9 cellular contexts compared by ENCODE assay signal in the genomic region with DNA sequence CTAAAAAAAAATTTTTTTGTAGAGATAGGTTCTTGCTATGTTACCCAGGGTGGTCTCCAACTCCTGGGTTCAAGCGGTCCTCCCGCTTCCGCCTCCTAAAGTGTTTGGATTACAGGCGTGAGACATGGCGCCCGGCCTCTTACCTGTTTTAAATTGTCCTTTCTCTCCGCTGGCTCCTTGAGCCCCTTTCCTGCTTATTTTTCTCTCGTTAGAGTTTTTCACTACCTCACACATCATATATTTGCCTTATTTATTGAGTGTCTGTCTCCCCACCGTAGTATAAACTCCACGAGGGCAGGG. TPM values are rescaled to one million over a fixed set of nuclear protein-coding genes. Genes with fewer than 3 reads are reported as not detected.
DNase-seq lines count a peak whose midpoint lies in the region; ATAC-seq and TF ChIP-seq lines count a peak whose summit lies in the region.
"Had no signal": no experiment of that assay in that cellular context is flagged by ENCODE, and none has a peak within 500 bp of the region (broad histone marks: within the 10 kb centered on the region; RNA-seq: fewer than 3 reads in every experiment).

No MANE protein-coding gene starts in this region.

- H3K9ac ChIP-seq in iPS-18a (ENCODE audit: low read length) = no peak overlapping the region

- 22 to 32% (median 27%) methylated on average over 10 of the region's 10 CpGs for WGBS in spleen, 5 donors

- no peak for TF ChIP-seq CTCF in spleen (IDR thresholded peaks at IDR 0.05 in 8 of 11, conservative IDR thresholded peaks at IDR 0.05 in 3 of 11)

- POLR2A ChIA-PET in HEK293T (lab: Yijun Ruan, JAX) = interaction anchor here (1.4 kb wide), 1 partner anchor 11 kb away, joined by 4 read pairs; no protein-coding TSS in a partner anchor

- peaks cover 6% of the 10 kb centered on the region for H3K4me1 ChIP-seq in iPS-18a (ENCODE audit: control insufficient read depth, low read depth, low read length)
- peaks cover 5 to 31% (median 20%) of the 10 kb centered on the region in 6 donors for H3K4me1 ChIP-seq in spleen

- peak overlapping the region; percentile 85 for H3K4me3 Mint-ChIP-seq in activated T-helper 1 cell treated with anti-CD3 and anti-CD28 coated beads, Interleukin-12 subunit alpha, Interleukin-12 subunit beta, Interleukin-2, Interleukin-4 antibody, amounts not matched to agents 30 ng/mL and 10 ng/mL and 1 ng/mL, durations not matched to agents 14 hours and 24 hours and 36 hours

- H3K9me3 Mint-ChIP-seq in activated T-helper 1 cell treated with anti-CD3 and anti-CD28 coated beads, Interleukin-12 subunit alpha, Interleukin-12 subunit beta, Interleukin-2, Interleukin-4 antibody, amounts not matched to agents 30 ng/mL and 10 ng/mL and 1 ng/mL, durations not matched to agents 14 hours and 24 hours and 36 hours = no peaks in the 10 kb centered on the region

- H3K36me3 Mint-ChIP-seq in activated T-helper 1 cell treated with anti-CD3 and anti-CD28 coated beads, Interleukin-12 subunit alpha, Interleukin-12 subunit beta, Interleukin-2, Interleukin-4 antibody, amounts not matched to agents 30 ng/mL and 10 ng/mL and 1 ng/mL, durations not matched to agents 14 hours and 24 hours and 36 hours (ENCODE audit: low read depth) = no peaks in the 10 kb centered on the region

- H3K27me3 ChIP-seq in iPS-18a (ENCODE audit: control insufficient read depth, insufficient read depth, low read length) (peaks cover 3% of the 10 kb centered on the region), spleen (replicated peaks in 1 of 7) (peaks cover 0 to 82% (median 19%) of the 10 kb centered on the region in 7 donors)

- DNase-seq in DMS53 (lab: John Stamatoyannopoulos, UW) (peak; percentile 85), DMS53 treated with DMSO at 0.1 percent for 48 hours (lab: John Stamatoyannopoulos, UW; ENCODE audit: unreplicated experiment) (no peak), spleen (no peak), HEK293T (ENCODE audit: extremely low spot score) (no peak)
- no peak for DNase-seq in activated T-helper 1 cell treated with anti-CD3 and anti-CD28 coated beads, Interleukin-12 subunit alpha, Interleukin-12 subunit beta, Interleukin-2, Interleukin-4 antibody, amounts not matched to agents 30 ng/mL and 10 ng/mL and 1 ng/mL, durations not matched to agents 14 hours and 24 hours and 36 hours (ENCODE audit: low spot score)

- peaks cover 21% of the 10 kb centered on the region for H3K27me3 Mint-ChIP-seq in activated T-helper 1 cell treated with anti-CD3 and anti-CD28 coated beads, Interleukin-12 subunit alpha, Interleukin-12 subunit beta, Interleukin-2, Interleukin-4 antibody, amounts not matched to agents 30 ng/mL and 10 ng/mL and 1 ng/mL, durations not matched to agents 14 hours and 24 hours and 36 hours (ENCODE audit: insufficient read depth)

- H3K4me3 ChIP-seq in iPS-18a (ENCODE audit: low read length) = peak overlapping the region; percentile 69
- peak overlapping the region in 7 of 8 donors; percentile 6 to 67 (median 42) for H3K4me3 ChIP-seq in spleen

- H3K27ac Mint-ChIP-seq in activated T-helper 1 cell treated with anti-CD3 and anti-CD28 coated beads, Interleukin-12 subunit alpha, Interleukin-12 subunit beta, Interleukin-2, Interleukin-4 antibody, amounts not matched to agents 30 ng/mL and 10 ng/mL and 1 ng/mL, durations not matched to agents 14 hours and 24 hours and 36 hours = peak overlapping the region; percentile 26

- H3K4me1 Mint-ChIP-seq in activated T-helper 1 cell treated with anti-CD3 and anti-CD28 coated beads, Interleukin-12 subunit alpha, Interleukin-12 subunit beta, Interleukin-2, Interleukin-4 antibody, amounts not matched to agents 30 ng/mL and 10 ng/mL and 1 ng/mL, durations not matched to agents 14 hours and 24 hours and 36 hours (ENCODE audit: low read depth) = peaks cover 22% of the 10 kb centered on the region

- CTCF ChIA-PET in HEK293T (lab: Yijun Ruan, JAX) = interaction anchor here (0.6 to 1.0 kb wide), 2 partner anchors 74 to 210 kb away, joined by 3 read pairs; no protein-coding TSS in a partner anchor

- intact Hi-C loops in activated T-helper 1 cell treated with anti-CD3 and anti-CD28 coated beads, Interleukin-12 subunit alpha, Interleukin-12 subunit beta, Interleukin-2, Interleukin-4 antibody, amounts not matched to agents 30 ng/mL and 10 ng/mL and 1 ng/mL, durations not matched to agents 14 hours and 24 hours and 36 hours (cut with micrococcal nuclease) = loop anchor here (5.0 to 10.0 kb wide), 2 partner anchors 340 to 453 kb away; no protein-coding TSS in a partner anchor
- intact Hi-C loops in spleen (cut with DNase I; ENCODE audit: low total_unique reads) = no loop called here

- H3K36me3 ChIP-seq in iPS-18a (ENCODE audit: control insufficient read depth, low read depth, low read length) = no peaks in the 10 kb centered on the region
- no peaks in the 10 kb centered on the region for H3K36me3 ChIP-seq in spleen

- TF ChIP-seq POLR2A in spleen (IDR thresholded peaks at IDR 0.05) = no peak

- H3K9me3 ChIP-seq in iPS-18a (ENCODE audit: control insufficient read depth, low read depth, low read length) = no peaks in the 10 kb centered on the region
- H3K9me3 ChIP-seq in spleen = no peaks in the 10 kb centered on the region

- H3K27ac ChIP-seq in iPS-18a (ENCODE audit: low read length) (no peak overlapping the region), spleen (peak overlapping the region in 4 of 8 donors; percentile 25 to 57 (median 44))

- ATAC-seq in GM21423 (IDR thresholded peaks at IDR 0.05; ENCODE audit: unreplicated experiment) (no peak), GM18498 (IDR thresholded peaks at IDR 0.05; ENCODE audit: unreplicated experiment) (no peak)

TF ChIP-seq in HEK293T, 16 proteins besides CTCF, POLR2A, EP300 and RAD21:
- TF ChIP-seq ELF4 (IDR thresholded peaks at IDR 0.05) = no peak
- TF ChIP-seq FOXM1 (IDR thresholded peaks at IDR 0.05; ENCODE audit: borderline replicate concordance) = no peak
- no peak for TF ChIP-seq CTBP1 (IDR thresholded peaks at IDR 0.05; ENCODE audit: borderline replicate concordance)
- no peak for TF ChIP-seq ARNT (IDR thresholded peaks at IDR 0.05)
- no peak for TF ChIP-seq NFRKB (IDR thresholded peaks at IDR 0.05)
- no peak for TF ChIP-seq ZNF384 (IDR thresholded peaks at IDR 0.05)
- TF ChIP-seq FOXK2 (IDR thresholded peaks at IDR 0.05) = no peak
- TF ChIP-seq L3MBTL2 (conservative IDR thresholded peaks at IDR 0.05) = no peak
- no peak for TF ChIP-seq HDGF (IDR thresholded peaks at IDR 0.05; ENCODE audit: borderline replicate concordance)
- TF ChIP-seq FOXA1 (IDR thresholded peaks at IDR 0.05) = no peak
- no peak for TF ChIP-seq SP1 (IDR thresholded peaks at IDR 0.05)
- no peak for TF ChIP-seq LEF1 (IDR thresholded peaks at IDR 0.05; ENCODE audit: borderline replicate concordance)
- no peak for TF ChIP-seq BHLHE40 (IDR thresholded peaks at IDR 0.05; ENCODE audit: borderline replicate concordance)
- no peak for TF ChIP-seq SUZ12 (IDR thresholded peaks at IDR 0.05)
- no peak for TF ChIP-seq TARDBP (IDR thresholded peaks at IDR 0.05)
- TF ChIP-seq, protein P1, sequence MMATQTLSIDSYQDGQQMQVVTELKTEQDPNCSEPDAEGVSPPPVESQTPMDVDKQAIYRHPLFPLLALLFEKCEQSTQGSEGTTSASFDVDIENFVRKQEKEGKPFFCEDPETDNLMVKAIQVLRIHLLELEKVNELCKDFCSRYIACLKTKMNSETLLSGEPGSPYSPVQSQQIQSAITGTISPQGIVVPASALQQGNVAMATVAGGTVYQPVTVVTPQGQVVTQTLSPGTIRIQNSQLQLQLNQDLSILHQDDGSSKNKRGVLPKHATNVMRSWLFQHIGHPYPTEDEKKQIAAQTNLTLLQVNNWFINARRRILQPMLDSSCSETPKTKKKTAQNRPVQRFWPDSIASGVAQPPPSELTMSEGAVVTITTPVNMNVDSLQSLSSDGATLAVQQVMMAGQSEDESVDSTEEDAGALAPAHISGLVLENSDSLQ (IDR thresholded peaks at IDR 0.05) = no peak

RNA-seq across cellular contexts. Expression of a gene that starts 0.8 kb away (rescaled TPM):
- total RNA-seq in activated T-helper 1 cell treated with anti-CD3 and anti-CD28 coated beads, Interleukin-12 subunit alpha, Interleukin-12 subunit beta, Interleukin-2, Interleukin-4 antibody, amounts not matched to agents 30 ng/mL and 10 ng/mL and 1 ng/mL, durations not matched to agents 14 hours and 24 hours and 36 hours = not detected in 2 replicates
- total RNA-seq in spleen = under 1 TPM in 6 of 7 donors, not detected in 1; 0.13 to 0.94 (median 0.60) TPM
- under 1 TPM; 0.06 to 0.26 (median 0.11) TPM for polyA plus RNA-seq in spleen
- total RNA-seq: activated CD8-positive, alpha-beta memory T cell treated with anti-CD3 and anti-CD28 coated beads for 36 hours had no signal

RNA-seq across cellular contexts. Expression of a gene that starts 20.4 kb away (rescaled TPM):
- not detected in 2 replicates for total RNA-seq in activated T-helper 1 cell treated with anti-CD3 and anti-CD28 coated beads, Interleukin-12 subunit alpha, Interleukin-12 subunit beta, Interleukin-2, Interleukin-4 antibody, amounts not matched to agents 30 ng/mL and 10 ng/mL and 1 ng/mL, durations not matched to agents 14 hours and 24 hours and 36 hours
- under 1 TPM in 4 of 7 donors, not detected in 3; 0.18 to 0.37 (median 0.19) TPM for total RNA-seq in spleen
- polyA plus RNA-seq in spleen = under 1 TPM; 0.11 to 0.77 (median 0.29) TPM
- total RNA-seq: activated CD8-positive, alpha-beta memory T cell treated with anti-CD3 and anti-CD28 coated beads for 36 hours had no signal
